Comparison of ENCODE assay signal across 19 cellular contexts in genomic region chr11:3220101-3220500, GRCh38. TPM values are rescaled to one million over a fixed set of nuclear protein-coding genes. Genes with fewer than 3 reads are reported as not detected.
"Had no signal": no experiment of that assay in that cellular context is flagged by ENCODE, and none has a peak within 500 bp of the region (broad histone marks: within the 10 kb centered on the region; RNA-seq: fewer than 3 reads in every experiment).

No MANE protein-coding gene starts in this region.

- H3K27ac ChIP-seq: esophagus squamous epithelium, tibial artery, vagina had no signal

- H3K36me3 ChIP-seq: esophagus squamous epithelium, tibial artery, vagina had no signal

- H3K9me3 ChIP-seq: esophagus squamous epithelium, mucosa of descending colon, tibial artery, vagina had no signal

- H3K4me3 ChIP-seq: esophagus squamous epithelium, mucosa of descending colon, tibial artery, vagina had no signal

- H3K27me3 ChIP-seq: vagina had no signal

- FAIRE-seq: astrocyte, bronchial epithelial cell, endothelial cell of umbilical vein had no signal

- ATAC-seq: mucosa of descending colon; naive thymus-derived CD4-positive, alpha-beta T cell; stimulated activated memory B cell treated with anti-CD40 and anti-IgM and Interleukin-4, amounts not matched to agents 10 μg/mL and 1 μg/mL and 100 μg/mL, for 72 hours; WTC11 had no signal

- DNase-seq: activated CD4-positive, alpha-beta T cell treated with anti-CD3 and anti-CD28 coated beads for 4 hours; activated CD8-positive, alpha-beta memory T cell treated with anti-CD3 and anti-CD28 coated beads for 24 hours; activated naive CD4-positive, alpha-beta T cell; activated T-cell treated with anti-CD3 and anti-CD28 coated beads for 4 hours; esophagus squamous epithelium; glutamatergic neuron; naive thymus-derived CD4-positive, alpha-beta T cell; retina; stimulated activated CD4-positive, alpha-beta T cell treated with anti-CD3 and anti-CD28 coated beads, Interleukin-2, amount 100 ng/mL, for 48 hours had no signal

RNA-seq across cellular contexts. Expression of gene MRGPRG, which starts 1.5 kb away (rescaled TPM):
- total RNA-seq: astrocyte; bronchial epithelial cell; endothelial cell of umbilical vein; esophagus squamous epithelium; fibroblast of villous mesenchyme; lung microvascular endothelial cell; mucosa of descending colon; naive thymus-derived CD4-positive, alpha-beta T cell; vagina; WTC11 had no signal
- polyA plus RNA-seq: endothelial cell of umbilical vein; naive thymus-derived CD4-positive, alpha-beta T cell had no signal

RNA-seq across cellular contexts. Expression of gene MRGPRE, which starts 12.1 kb away (rescaled TPM):
- total RNA-seq: astrocyte; bronchial epithelial cell; endothelial cell of umbilical vein; fibroblast of villous mesenchyme; lung microvascular endothelial cell; naive thymus-derived CD4-positive, alpha-beta T cell; vagina; WTC11 had no signal
- polyA plus RNA-seq: endothelial cell of umbilical vein; naive thymus-derived CD4-positive, alpha-beta T cell had no signal
